25 cellular contexts compared by ENCODE assay signal in genomic region chr16:64363039-64363438, GRCh38.
DNase-seq lines count a peak whose midpoint lies in the region; TF ChIP-seq lines count a peak whose summit lies in the region.
"Had no signal": no experiment of that assay in that cellular context is flagged by ENCODE, and none has a peak within 500 bp of the region (broad histone marks: within the 10 kb centered on the region; RNA-seq: fewer than 3 reads in every experiment).

No MANE protein-coding gene starts in this region.

- H3K36me3 ChIP-seq in GM23248 (ENCODE audit: low read depth) (no peaks in the 10 kb centered on the region), trophoblast cell (ENCODE audit: control insufficient read depth in 1 of 2, insufficient read depth in 2 of 2, low read length in 2 of 2) (no peaks in the 10 kb centered on the region)
- H3K36me3 ChIP-seq: BLaER1 treated with 17β-estradiol and CSF1 and Interleukin-3, amounts not matched to agents 10 nM and 100 nM had no signal

- H3K4me3 Mint-ChIP-seq in nephron progenitor cell = no peak overlapping the region
- H3K4me3 Mint-ChIP-seq: CD4-positive, alpha-beta memory T cell had no signal

- TF ChIP-seq CTCF in choroid plexus epithelial cell (conservative IDR thresholded peaks at IDR 0.05; ENCODE audit: low read depth, low read length) (no peak), nephron progenitor cell (IDR thresholded peaks at IDR 0.05) (no peak)

- H3K4me3 ChIP-seq in GM23248 = no peak overlapping the region
- H3K4me3 ChIP-seq in choroid plexus epithelial cell (ENCODE audit: low read depth, low read length) = no peak overlapping the region
- no peak overlapping the region for H3K4me3 ChIP-seq in trophoblast cell (ENCODE audit: low read depth, low read length)
- H3K4me3 ChIP-seq: BLaER1 treated with 17β-estradiol and CSF1 and Interleukin-3, amounts not matched to agents 10 nM and 100 nM; GM12878 had no signal

- peaks cover 4% of the 10 kb centered on the region for H3K27me3 Mint-ChIP-seq in nephron progenitor cell (ENCODE audit: low read depth, poor library complexity)
- H3K27me3 Mint-ChIP-seq: CD4-positive, alpha-beta memory T cell had no signal

- H2BK5ac ChIP-seq in trophoblast cell (ENCODE audit: low read depth, low read length, poor library complexity) = no peak overlapping the region

- peaks cover 42% of the 10 kb centered on the region for H3K4me1 ChIP-seq in GM23248 (ENCODE audit: insufficient read depth)
- H3K4me1 ChIP-seq in trophoblast cell (ENCODE audit: control insufficient read depth in 1 of 2, insufficient read depth in 2 of 2, low read length in 2 of 2) = no peaks in the 10 kb centered on the region

- no peak overlapping the region for H3K27ac ChIP-seq in GM23248
- no peak overlapping the region for H3K27ac ChIP-seq in trophoblast cell (ENCODE audit: low read depth, low read length)
- H3K27ac ChIP-seq: BLaER1 treated with 17β-estradiol and CSF1 and Interleukin-3, amounts not matched to agents 10 nM and 100 nM had no signal

- H2AFZ ChIP-seq in GM23248 (no peak overlapping the region), trophoblast cell (ENCODE audit: insufficient read depth, low read length, poor library complexity) (no peak overlapping the region)

- no peaks in the 10 kb centered on the region for H4K20me1 ChIP-seq in GM23248 (ENCODE audit: insufficient read depth)
- H4K20me1 ChIP-seq: BLaER1 treated with 17β-estradiol and CSF1 and Interleukin-3, amounts not matched to agents 10 nM and 100 nM had no signal

- H3K4me1 Mint-ChIP-seq in nephron progenitor cell = no peaks in the 10 kb centered on the region
- H3K4me1 Mint-ChIP-seq: CD4-positive, alpha-beta memory T cell had no signal

- no peaks in the 10 kb centered on the region for H3K79me2 ChIP-seq in GM23248 (ENCODE audit: insufficient read depth)
- no peaks in the 10 kb centered on the region for H3K79me2 ChIP-seq in trophoblast cell (ENCODE audit: control insufficient read depth, insufficient read depth, low read length, poor library complexity)

- H3F3A ChIP-seq in GM23248 (ENCODE audit: insufficient read depth) = peaks cover 18% of the 10 kb centered on the region

- H3K27me3 ChIP-seq in GM23248 (replicated peaks; ENCODE audit: insufficient read depth) (no peaks in the 10 kb centered on the region), trophoblast cell (ENCODE audit: insufficient read depth, low read length) (no peaks in the 10 kb centered on the region)
- H3K27me3 ChIP-seq: BLaER1 treated with 17β-estradiol and CSF1 and Interleukin-3, amounts not matched to agents 10 nM and 100 nM had no signal

- no peak overlapping the region for H2AK5ac ChIP-seq in trophoblast cell (ENCODE audit: low read length)

- H3K9me3 ChIP-seq in GM23248 (ENCODE audit: low read depth) = no peaks in the 10 kb centered on the region
- H3K9me3 ChIP-seq in trophoblast cell (ENCODE audit: insufficient read depth, low read depth, low read length) = no peaks in the 10 kb centered on the region
- H3K9me3 ChIP-seq: BLaER1 treated with 17β-estradiol and CSF1 and Interleukin-3, amounts not matched to agents 10 nM and 100 nM had no signal

- H4K12ac ChIP-seq in trophoblast cell (ENCODE audit: low read depth, low read length) = no peak overlapping the region

- H2BK120ac ChIP-seq in trophoblast cell (ENCODE audit: insufficient read depth, low read length, poor library complexity) = peak overlapping the region; percentile 33

- H3K79me1 ChIP-seq in trophoblast cell (ENCODE audit: low read length) = peaks cover 6% of the 10 kb centered on the region

- H3K27ac Mint-ChIP-seq in nephron progenitor cell = no peak overlapping the region
- H3K27ac Mint-ChIP-seq: CD4-positive, alpha-beta memory T cell had no signal

- H3K9ac ChIP-seq in GM23248 (no peak overlapping the region), trophoblast cell (ENCODE audit: low read length) (no peak overlapping the region)
- H3K9ac ChIP-seq: BLaER1 treated with 17β-estradiol and CSF1 and Interleukin-3, amounts not matched to agents 10 nM and 100 nM had no signal

- H3K4me2 ChIP-seq in GM23248 (ENCODE audit: unreplicated experiment) (no peak overlapping the region), trophoblast cell (ENCODE audit: low read length) (no peak overlapping the region)

- H3K9me3 Mint-ChIP-seq in nephron progenitor cell = no peaks in the 10 kb centered on the region

- in situ Hi-C loops in GM23248 (cut with MboI) = no loop called here

- H2BK12ac ChIP-seq in trophoblast cell (ENCODE audit: low read length) = no peak overlapping the region

- H3K9me2 ChIP-seq in GM23248 (ENCODE audit: insufficient read depth) = no peaks in the 10 kb centered on the region; the same call in 1 of the 2 replicates

- DNase-seq in GM23248 = peak; percentile 29
- peak; percentile 27 for DNase-seq in choroid plexus epithelial cell (ENCODE audit: low read depth)
- DNase-seq in fibroblast of the conjunctiva (ENCODE audit: low read depth) = peak; percentile 5
- DNase-seq in trophoblast cell = no peak
- no peak for DNase-seq in CD1c-positive myeloid dendritic cell (ENCODE audit: extremely low spot score)
- no peak for DNase-seq in NCI-H1694 treated with DMSO at 0.1 percent for 48 hours (lab: John Stamatoyannopoulos, UW)
- DNase-seq in nephron progenitor cell = no peak
- DNase-seq: AML-193; CD4-positive, alpha-beta memory T cell; COR-L47; EL; GDM1; H7; KBM-7; MV-4-11; NCI-H1105; NCI-H1436 treated with DMSO at 0.1 percent for 48 hours; NCI-H2029 treated with DMSO at 0.1 percent for 48 hours; NCI-H446 treated with DMSO at 0.1 percent for 48 hours; NCI-H526; NCI-H82; NK-92 treated with Interleukin-12 subunit alpha and Interleukin-12 subunit beta, amount 100 ng/mL, for 24 hours; PC-3 had no signal

- WGBS in GM23248 (ENCODE audit: low coverage in 1 of 2, low lambda C conversion rate in 2 of 2, missing lambda C conversion rate in 2 of 2), 2 experiments = 41 to 47% methylated on average over 2 of the region's 2 CpGs
- no CpG with 5 or more reads among the region's 2 CpGs for WGBS in trophoblast cell (ENCODE audit: extremely low coverage, insufficient coverage, insufficient read length)

- H3K36me3 Mint-ChIP-seq in nephron progenitor cell (ENCODE audit: low read depth) = no peaks in the 10 kb centered on the region
- H3K36me3 Mint-ChIP-seq: CD4-positive, alpha-beta memory T cell had no signal

- no peak overlapping the region for H4K8ac ChIP-seq in trophoblast cell (ENCODE audit: low read depth, low read length)

- H4K91ac ChIP-seq in trophoblast cell (ENCODE audit: low read depth, low read length) = no peak overlapping the region

- no peak overlapping the region for H3K14ac ChIP-seq in trophoblast cell (ENCODE audit: low read length)

- no peak overlapping the region for H3K4ac ChIP-seq in trophoblast cell (ENCODE audit: low read depth, low read length)

- no peak overlapping the region for H3K18ac ChIP-seq in trophoblast cell (ENCODE audit: low read length)

- H3K23ac ChIP-seq in trophoblast cell (ENCODE audit: low read length) = no peak overlapping the region

Comparison
In these comparisons a context has a peak if more than half of its experiments do, and no peak if none do; other contexts are left out.
1. DNase-seq: peak in GM23248 (single experiment), choroid plexus epithelial cell (single experiment) and fibroblast of the conjunctiva (single experiment); none in trophoblast cell (0 of 2), CD1c-positive myeloid dendritic cell (single experiment), NCI-H1694 treated with DMSO at 0.1 percent for 48 hours (single experiment) and nephron progenitor cell (single experiment).